ENCODE assay signal across 1 cellular context in genomic region chr1:218383051-218383450, GRCh38.
TF ChIP-seq lines count a peak whose summit lies in the region.

No MANE protein-coding gene starts in this region.

TF ChIP-seq in HepG2, 621 proteins besides CTCF, POLR2A, EP300 and RAD21:
- TF ChIP-seq ZNF800 (CRISPR knock-in tag; IDR thresholded peaks at IDR 0.05) (no peak), AGO2 (optimal IDR thresholded peaks at IDR 0.05; ENCODE audit: low read depth, low read length) (no peak), ZNF460 (CRISPR knock-in tag; IDR thresholded peaks at IDR 0.05; ENCODE audit: borderline replicate concordance) (no peak)
TF ChIP-seq in HepG2: peak in this region for 0.
